In the genomic region with DNA sequence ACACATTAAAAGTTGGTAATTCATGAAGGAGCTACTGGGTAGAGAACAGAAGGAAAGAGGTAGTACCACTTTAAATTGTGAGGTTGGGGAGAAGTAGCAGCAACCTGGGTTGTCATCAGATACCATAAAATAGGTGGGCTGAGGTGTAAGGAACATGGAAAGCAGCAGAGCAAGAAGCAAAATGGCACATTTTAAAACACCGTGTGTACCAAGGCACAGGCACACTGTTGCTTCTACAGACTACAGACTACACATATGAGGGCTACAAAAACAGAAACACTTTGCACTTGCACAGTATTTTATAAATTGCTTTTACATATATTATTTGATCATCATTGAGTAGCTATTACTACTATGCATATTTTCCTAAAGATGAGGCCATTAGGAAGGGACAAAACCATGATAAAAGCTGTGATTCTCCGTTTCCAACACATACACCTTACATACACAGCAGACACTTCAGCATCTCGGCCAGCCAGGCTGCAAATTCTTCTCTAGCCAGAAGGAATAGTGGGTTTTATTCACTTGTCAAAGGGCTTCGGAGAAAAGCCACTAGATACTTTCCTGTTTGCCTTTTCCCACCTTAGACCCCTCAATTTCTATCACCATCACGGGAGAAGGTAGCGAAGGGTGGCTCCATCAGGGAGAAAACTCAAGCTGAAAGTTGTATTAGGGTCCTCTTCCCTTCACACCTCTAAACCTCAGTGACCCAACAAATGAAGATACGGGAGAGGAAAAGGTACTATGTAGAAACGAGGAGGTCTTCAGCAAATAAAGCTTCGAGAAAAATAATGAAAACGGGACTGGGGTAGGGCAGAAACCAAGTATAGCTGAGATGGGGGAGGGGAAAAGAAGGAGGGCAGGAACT, we compare ENCODE assay signal across 9 cellular contexts. TPM values are rescaled to one million over a fixed set of nuclear protein-coding genes. Genes with fewer than 3 reads are reported as not detected.
DNase-seq lines count a peak whose midpoint lies in the region; FAIRE-seq and TF ChIP-seq lines count a peak whose summit lies in the region.
"Had no signal": no experiment of that assay in that cellular context is flagged by ENCODE, and none has a peak within 500 bp of the region (broad histone marks: within the 10 kb centered on the region; RNA-seq: fewer than 3 reads in every experiment).

No MANE protein-coding gene starts in this region.

- no peak for FAIRE-seq in RCC 7860 (lab: Jason Lieb, UNC)
- FAIRE-seq in frontal cortex (lab: Jason Lieb, UNC), result no peak
- FAIRE-seq: endometrium had no signal

- peak overlapping the region; percentile 78 to 97 for H3K4me3 ChIP-seq in foreskin fibroblast (ENCODE audit: low read depth in 1 of 2, low read length in 2 of 2)
- peak overlapping the region; percentile 99 to 100 (median 99) for H3K4me3 ChIP-seq in skeletal muscle tissue (ENCODE audit: low read length in 3 of 3)

- H3K9ac ChIP-seq in skeletal muscle tissue (ENCODE audit: low read depth in 1 of 3, low read length in 3 of 3), result peak overlapping the region; percentile 99 to 100 (median 99)

- H3K27ac ChIP-seq in VCaP, result peak overlapping the region; percentile 100
- H3K27ac ChIP-seq in skeletal muscle tissue (ENCODE audit: low read depth, low read length), result peak overlapping the region; percentile 97

- peak; percentile 2 for DNase-seq in activated naive CD4-positive, alpha-beta T cell treated with Interleukin-2 at 50 U/mL for 16 hours
- no peak for DNase-seq in activated naive CD4-positive, alpha-beta T cell treated with anti-CD3 and anti-CD28 coated beads, Interleukin-2, amount 50 U/mL, for 16 hours
- peak in 1 of 2 donors; percentile 32 for DNase-seq in foreskin fibroblast
- no peak for DNase-seq in KG1 (lab: John Stamatoyannopoulos, UW)
- DNase-seq in RCC 7860 (ENCODE audit: low spot score), result no peak
- DNase-seq in frontal cortex (ENCODE audit: low spot score in 2 of 2), result no peak

- peaks cover 0 to 4% (median 4%) of the 10 kb centered on the region in 3 donors for H3K36me3 ChIP-seq in skeletal muscle tissue (ENCODE audit: control insufficient read depth in 3 of 3, insufficient read depth in 3 of 3, low read length in 3 of 3)

- H3K9me3 ChIP-seq in skeletal muscle tissue (ENCODE audit: control insufficient read depth in 3 of 3, low read length in 3 of 3), result no peaks in the 10 kb centered on the region

- no peak for TF ChIP-seq CTCF in VCaP (conservative IDR thresholded peaks at IDR 0.05)
- TF ChIP-seq CTCF in foreskin fibroblast (IDR thresholded peaks at IDR 0.05; ENCODE audit: low read depth, low read length), result no peak

- peaks cover 0 to 2% (median 0%) of the 10 kb centered on the region in 3 donors for H3K27me3 ChIP-seq in skeletal muscle tissue (ENCODE audit: control insufficient read depth in 3 of 3, insufficient read depth in 3 of 3, low read length in 3 of 3)

- peaks cover 16 to 33% (median 22%) of the 10 kb centered on the region in 3 donors for H3K4me1 ChIP-seq in skeletal muscle tissue (ENCODE audit: control insufficient read depth in 3 of 3, insufficient read depth in 3 of 3, low read length in 3 of 3)

RNA-seq across cellular contexts. Expression of gene PYM1, which starts 1.6 kb away (rescaled TPM):
- 16.2 TPM for total RNA-seq in skeletal muscle tissue
- 22.4 TPM for total RNA-seq in frontal cortex

RNA-seq across cellular contexts. Expression of gene DGKA, which starts 4.9 kb away (rescaled TPM):
- total RNA-seq in skeletal muscle tissue, result 6.8 TPM
- total RNA-seq in frontal cortex, result 7.7 TPM

RNA-seq across cellular contexts. Expression of gene PMEL, which starts 39.7 kb away (rescaled TPM):
- total RNA-seq in skeletal muscle tissue, result 0.52 TPM
- total RNA-seq in frontal cortex, result not detected

RNA-seq across cellular contexts. Expression of gene CDK2, which starts 40.5 kb away (rescaled TPM):
- 9.4 TPM for total RNA-seq in skeletal muscle tissue
- total RNA-seq in frontal cortex, result 5.3 TPM

RNA-seq across cellular contexts. Expression of gene RAB5B, which starts 47.8 kb away (rescaled TPM):
- total RNA-seq in skeletal muscle tissue (34.4 TPM), frontal cortex (33.0 TPM)
